8 cellular contexts compared by ENCODE assay signal in genomic region chr1:24745711-24746582, GRCh38. TPM values are rescaled to one million over a fixed set of nuclear protein-coding genes. Genes with fewer than 3 reads are reported as not detected.
A peak's percentile ranks its signal among the peaks of the same experiment; 100 is the strongest.
DNase-seq lines count a peak whose midpoint lies in the region; ATAC-seq, FAIRE-seq and TF ChIP-seq lines count a peak whose summit lies in the region.

No MANE protein-coding gene starts in this region.

- H3K4me1 ChIP-seq in A549 (peaks cover 16% of the 10 kb centered on the region; the same call in 2 of the 3 replicates), Peyer's patch (peaks cover 0 to 24% (median 6%) of the 10 kb centered on the region in 4 donors)

- POLR2A ChIA-PET in A549 (lab: Yijun Ruan, JAX) = interaction anchor here (1.0 to 1.9 kb wide), 10 partner anchors 17 to 89 kb away, joined by 3 to 14 read pairs (median 6); no protein-coding TSS in a partner anchor

- H3K36me3 ChIP-seq in Peyer's patch = no peaks in the 10 kb centered on the region

- TF ChIP-seq EP300 in A549 (IDR thresholded peaks at IDR 0.05) = no peak

- H3K27me3 Mint-ChIP-seq in brain = peaks cover 11% of the 10 kb centered on the region

- H3K9me3 ChIP-seq in A549 (no peaks in the 10 kb centered on the region), Peyer's patch (no peaks in the 10 kb centered on the region)

- 4% methylated on average over 20 of the region's 71 CpGs for WGBS in A549 (ENCODE audit: missing lambda C conversion rate)

- H3K27me3 ChIP-seq in Peyer's patch = no peaks in the 10 kb centered on the region

- peak in 1 of 2 experiments; percentile 44; a peak in 2 of 6 replicates for ATAC-seq in A549
- peak; percentile 8 for ATAC-seq in HG03354 (IDR thresholded peaks at IDR 0.05; ENCODE audit: poor library complexity, severe bottlenecking, unreplicated experiment)

- H3K27ac ChIP-seq in A549 (peak overlapping the region; percentile 88 to 96), Peyer's patch (peak overlapping the region; percentile 88 to 96 (median 92))

- TF ChIP-seq CTCF in A549 (IDR thresholded peaks at IDR 0.05) = no peak
- no peak for TF ChIP-seq CTCF in GM12865 (IDR thresholded peaks at IDR 0.05; ENCODE audit: insufficient read depth, low read depth, low read length, missing control alignments)
- no peak for TF ChIP-seq CTCF in Peyer's patch (IDR thresholded peaks at IDR 0.05)
- TF ChIP-seq CTCF in brain (conservative IDR thresholded peaks at IDR 0.05) = no peak

- peak overlapping the region; percentile 95 to 98 (median 95) for H3K4me3 Mint-ChIP-seq in brain

- TF ChIP-seq RAD21 in A549 (conservative IDR thresholded peaks at IDR 0.05 in 1 of 2, IDR thresholded peaks at IDR 0.05 in 1 of 2) = no peak

- peak overlapping the region; percentile 89 to 97 (median 95) for H3K27ac Mint-ChIP-seq in brain

- peak overlapping the region; percentile 63 for H3K4me3 ChIP-seq in A549
- H3K4me3 ChIP-seq in GM12865 (ENCODE audit: low read depth, low read length) = peak overlapping the region; percentile 88
- H3K4me3 ChIP-seq in Peyer's patch = peak overlapping the region; percentile 70 to 97 (median 84)

- CTCF ChIA-PET in A549 (lab: Yijun Ruan, JAX) = interaction anchor here (0.6 to 2.1 kb wide), 14 partner anchors 9 to 153 kb away, joined by 3 to 12 read pairs (median 4); no protein-coding TSS in a partner anchor

- H3K4me2 ChIP-seq in A549 = peak overlapping the region; percentile 73

- no peak for TF ChIP-seq POLR2A in A549 (IDR thresholded peaks at IDR 0.05; ENCODE audit: low read length)
- no peak for TF ChIP-seq POLR2A in Peyer's patch (IDR thresholded peaks at IDR 0.05)

- peaks cover 61% of the 10 kb centered on the region for H3K4me1 Mint-ChIP-seq in brain

- H3K9me3 Mint-ChIP-seq in brain = peaks cover 0 to 9% (median 0%) of the 10 kb centered on the region in 5 experiments

- peaks cover 33% of the 10 kb centered on the region for H3K36me3 Mint-ChIP-seq in brain

- DNase-seq in A549 (ENCODE audit: low read depth in 1 of 2, low spot score in 1 of 2) (peak in 1 of 2 experiments; percentile 57), GM12865 (ENCODE audit: low read depth) (peak; percentile 60), Peyer's patch (peak in 2 of 3 donors; percentile 46 to 70), islet precursor cell (peak; percentile 66), DMS114 treated with DMSO at 0.1 percent for 48 hours (lab: John Stamatoyannopoulos, UW; ENCODE audit: unreplicated experiment) (no peak)
- peak; percentile 29 to 30 for DNase-seq in stimulated activated CD4-positive, alpha-beta T cell treated with anti-CD3 and anti-CD28 coated beads, Interleukin-2, amount 100 ng/mL, for 24 hours

- no peak for FAIRE-seq in A549 (lab: Jason Lieb, UNC)

TF ChIP-seq in A549, 52 proteins besides CTCF, POLR2A, EP300 and RAD21:
- TF ChIP-seq PHF8 (IDR thresholded peaks at IDR 0.05; ENCODE audit: borderline replicate concordance, low read depth) (0 out of 2 replicates have a peak, but pooled peaks have one; percentile 18), HOXA7 (CRISPR knock-in tag; IDR thresholded peaks at IDR 0.05) (no peak), KDM1A (IDR thresholded peaks at IDR 0.05; ENCODE audit: low read depth) (no peak), TFCP2L1 (CRISPR knock-in tag; IDR thresholded peaks at IDR 0.05) (no peak), GATA3 (IDR thresholded peaks at IDR 0.05; ENCODE audit: borderline replicate concordance) (no peak), CEBPB (IDR thresholded peaks at IDR 0.05) (peak; percentile 41 to 83; a peak in 3 of 4 replicates), CBX2 (IDR thresholded peaks at IDR 0.05; ENCODE audit: borderline replicate concordance, low read depth) (no peak), TP53 (CRISPR knock-in tag; IDR thresholded peaks at IDR 0.05) (no peak), BCL3 (IDR thresholded peaks at IDR 0.05) (no peak), ESRRA (IDR thresholded peaks at IDR 0.05; ENCODE audit: borderline replicate concordance, low read length) (no peak), FOXS1 (CRISPR knock-in tag; IDR thresholded peaks at IDR 0.05) (no peak), RFX5 (IDR thresholded peaks at IDR 0.05) (no peak)
- TF ChIP-seq, protein P1, sequence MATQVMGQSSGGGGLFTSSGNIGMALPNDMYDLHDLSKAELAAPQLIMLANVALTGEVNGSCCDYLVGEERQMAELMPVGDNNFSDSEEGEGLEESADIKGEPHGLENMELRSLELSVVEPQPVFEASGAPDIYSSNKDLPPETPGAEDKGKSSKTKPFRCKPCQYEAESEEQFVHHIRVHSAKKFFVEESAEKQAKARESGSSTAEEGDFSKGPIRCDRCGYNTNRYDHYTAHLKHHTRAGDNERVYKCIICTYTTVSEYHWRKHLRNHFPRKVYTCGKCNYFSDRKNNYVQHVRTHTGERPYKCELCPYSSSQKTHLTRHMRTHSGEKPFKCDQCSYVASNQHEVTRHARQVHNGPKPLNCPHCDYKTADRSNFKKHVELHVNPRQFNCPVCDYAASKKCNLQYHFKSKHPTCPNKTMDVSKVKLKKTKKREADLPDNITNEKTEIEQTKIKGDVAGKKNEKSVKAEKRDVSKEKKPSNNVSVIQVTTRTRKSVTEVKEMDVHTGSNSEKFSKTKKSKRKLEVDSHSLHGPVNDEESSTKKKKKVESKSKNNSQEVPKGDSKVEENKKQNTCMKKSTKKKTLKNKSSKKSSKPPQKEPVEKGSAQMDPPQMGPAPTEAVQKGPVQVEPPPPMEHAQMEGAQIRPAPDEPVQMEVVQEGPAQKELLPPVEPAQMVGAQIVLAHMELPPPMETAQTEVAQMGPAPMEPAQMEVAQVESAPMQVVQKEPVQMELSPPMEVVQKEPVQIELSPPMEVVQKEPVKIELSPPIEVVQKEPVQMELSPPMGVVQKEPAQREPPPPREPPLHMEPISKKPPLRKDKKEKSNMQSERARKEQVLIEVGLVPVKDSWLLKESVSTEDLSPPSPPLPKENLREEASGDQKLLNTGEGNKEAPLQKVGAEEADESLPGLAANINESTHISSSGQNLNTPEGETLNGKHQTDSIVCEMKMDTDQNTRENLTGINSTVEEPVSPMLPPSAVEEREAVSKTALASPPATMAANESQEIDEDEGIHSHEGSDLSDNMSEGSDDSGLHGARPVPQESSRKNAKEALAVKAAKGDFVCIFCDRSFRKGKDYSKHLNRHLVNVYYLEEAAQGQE (IDR thresholded peaks at IDR 0.05) = no peak
- TF ChIP-seq, protein P2, sequence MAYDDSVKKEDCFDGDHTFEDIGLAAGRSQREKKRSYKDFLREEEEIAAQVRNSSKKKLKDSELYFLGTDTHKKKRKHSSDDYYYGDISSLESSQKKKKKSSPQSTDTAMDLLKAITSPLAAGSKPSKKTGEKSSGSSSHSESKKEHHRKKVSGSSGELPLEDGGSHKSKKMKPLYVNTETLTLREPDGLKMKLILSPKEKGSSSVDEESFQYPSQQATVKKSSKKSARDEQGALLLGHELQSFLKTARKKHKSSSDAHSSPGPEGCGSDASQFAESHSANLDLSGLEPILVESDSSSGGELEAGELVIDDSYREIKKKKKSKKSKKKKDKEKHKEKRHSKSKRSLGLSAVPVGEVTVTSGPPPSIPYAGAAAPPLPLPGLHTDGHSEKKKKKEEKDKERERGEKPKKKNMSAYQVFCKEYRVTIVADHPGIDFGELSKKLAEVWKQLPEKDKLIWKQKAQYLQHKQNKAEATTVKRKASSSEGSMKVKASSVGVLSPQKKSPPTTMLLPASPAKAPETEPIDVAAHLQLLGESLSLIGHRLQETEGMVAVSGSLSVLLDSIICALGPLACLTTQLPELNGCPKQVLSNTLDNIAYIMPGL (CRISPR knock-in tag; IDR thresholded peaks at IDR 0.05; ENCODE audit: borderline replicate concordance) = no peak
- TF ChIP-seq, protein P3, sequence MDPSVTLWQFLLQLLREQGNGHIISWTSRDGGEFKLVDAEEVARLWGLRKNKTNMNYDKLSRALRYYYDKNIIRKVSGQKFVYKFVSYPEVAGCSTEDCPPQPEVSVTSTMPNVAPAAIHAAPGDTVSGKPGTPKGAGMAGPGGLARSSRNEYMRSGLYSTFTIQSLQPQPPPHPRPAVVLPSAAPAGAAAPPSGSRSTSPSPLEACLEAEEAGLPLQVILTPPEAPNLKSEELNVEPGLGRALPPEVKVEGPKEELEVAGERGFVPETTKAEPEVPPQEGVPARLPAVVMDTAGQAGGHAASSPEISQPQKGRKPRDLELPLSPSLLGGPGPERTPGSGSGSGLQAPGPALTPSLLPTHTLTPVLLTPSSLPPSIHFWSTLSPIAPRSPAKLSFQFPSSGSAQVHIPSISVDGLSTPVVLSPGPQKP (IDR thresholded peaks at IDR 0.05; ENCODE audit: low read depth, low read length) = no peak

RNA-seq across cellular contexts. Expression of gene CLIC4, which starts 0.7 kb away (rescaled TPM):
- polyA plus RNA-seq in A549 (2011; rRNA removed) = 85.4 and 97.4 TPM in 2 replicates
- polyA plus RNA-seq in A549 (2012; cell fraction: cytosol; rRNA removed) = 12.8 and 14.1 TPM in 2 replicates
- 6.8 and 9.2 TPM in 2 replicates for polyA plus RNA-seq in A549 (2012; cell fraction: nucleus; rRNA removed)
- 52.0 to 54.4 TPM (median 52.1 TPM) in 3 replicates for polyA plus RNA-seq in A549 (2017; fragmentation: RNase III; extraction: RNeasy Plus Mini Kit Qiagen cat#74134 plus additional on column Dnase treatment)
- 20.5 and 21.3 TPM in 2 replicates for polyA minus RNA-seq in A549 (2011; rRNA and poly(A)+ RNA removed)
- total RNA-seq in Peyer's patch = 10 to 100 TPM; 17.3 to 63.5 (median 32.6) TPM
- 148 TPM for polyA plus RNA-seq in brain (ENCODE audit: insufficient read depth, low read depth, low replicate concordance)
